Comparison of ENCODE assay signal across 28 cellular contexts in genomic region chr7:157954901-157955300, GRCh38.
"Had no signal": no experiment of that assay in that cellular context is flagged by ENCODE, and none has a peak within 500 bp of the region (broad histone marks: within the 10 kb centered on the region; RNA-seq: fewer than 3 reads in every experiment).

No MANE protein-coding gene starts in this region.

- H3K27ac ChIP-seq: left lung, lower lobe of right lung, ovary, right atrium auricular region, right lobe of liver, tibial nerve, uterus had no signal

- H3K36me3 Mint-ChIP-seq: immature natural killer cell; mesothelial cell of epicardium; naive B cell; natural killer cell; stimulated activated memory B cell treated with anti-CD40 and anti-IgM and Interleukin-4, amounts not matched to agents 10 μg/mL and 1 μg/mL and 100 μg/mL, for 72 hours; type B pancreatic cell had no signal

- H3K4me1 ChIP-seq: left lung, lower lobe of right lung, right atrium auricular region, right lobe of liver, tibial nerve, uterus had no signal

- H3K4me2 ChIP-seq: smooth muscle cell had no signal

- H3K36me3 ChIP-seq: left lung, lower lobe of right lung, ovary, right atrium auricular region, right lobe of liver, tibial nerve, uterus had no signal

- H3K4me1 Mint-ChIP-seq: immature natural killer cell; mesothelial cell of epicardium; naive B cell; natural killer cell; nephron progenitor cell; stimulated activated memory B cell treated with anti-CD40 and anti-IgM and Interleukin-4, amounts not matched to agents 10 μg/mL and 1 μg/mL and 100 μg/mL, for 72 hours; stimulated activated naive CD8-positive, alpha-beta T cell treated with anti-CD3 and anti-CD28 coated beads, Interleukin-15, amount 100 ng/mL, for 72 hours had no signal

- H3K27me3 ChIP-seq: left lung, ovary, right atrium auricular region, right lobe of liver, tibial nerve, uterus had no signal

- H3K9me3 Mint-ChIP-seq: natural killer cell; stimulated activated naive CD8-positive, alpha-beta T cell treated with anti-CD3 and anti-CD28 coated beads, Interleukin-15, amount 100 ng/mL, for 72 hours had no signal

- H3K27ac Mint-ChIP-seq: immature natural killer cell; mesothelial cell of epicardium; naive B cell; natural killer cell; nephron progenitor cell; progenitor cell of endocrine pancreas; stimulated activated memory B cell treated with anti-CD40 and anti-IgM and Interleukin-4, amounts not matched to agents 10 μg/mL and 1 μg/mL and 100 μg/mL, for 72 hours; stimulated activated naive CD8-positive, alpha-beta T cell treated with anti-CD3 and anti-CD28 coated beads, Interleukin-15, amount 100 ng/mL, for 72 hours; type B pancreatic cell had no signal

- H3K4me3 ChIP-seq: left lung, lower lobe of right lung, ovary, right atrium auricular region, right lobe of liver, smooth muscle cell, tibial nerve, uterus had no signal

- H3K4me3 Mint-ChIP-seq: immature natural killer cell; mesothelial cell of epicardium; natural killer cell; nephron progenitor cell; stimulated activated memory B cell treated with anti-CD40 and anti-IgM and Interleukin-4, amounts not matched to agents 10 μg/mL and 1 μg/mL and 100 μg/mL, for 72 hours; stimulated activated naive CD8-positive, alpha-beta T cell treated with anti-CD3 and anti-CD28 coated beads, Interleukin-15, amount 100 ng/mL, for 72 hours; type B pancreatic cell had no signal

- ATAC-seq: left colon; left lung; lower lobe of right lung; natural killer cell; right lobe of liver; stimulated activated memory B cell treated with anti-CD40 and anti-IgM and Interleukin-4, amounts not matched to agents 10 μg/mL and 1 μg/mL and 100 μg/mL, for 72 hours; stimulated activated naive CD8-positive, alpha-beta T cell treated with anti-CD3 and anti-CD28 coated beads, Interleukin-15, amount 100 ng/mL, for 72 hours had no signal

- H3K9me3 ChIP-seq: lower lobe of right lung, ovary, right lobe of liver, uterus had no signal

- DNase-seq: hippocampal formation; immature natural killer cell; kidney; left colon; left lung; lower lobe of right lung; mammary epithelial cell; mesenchymal stem cell; naive B cell; natural killer cell; nephron progenitor cell; ovary; right lobe of liver; stimulated activated CD4-positive, alpha-beta T cell treated with anti-CD3 and anti-CD28 coated beads, Interleukin-1b, Interleukin-23, amount 100 ng/mL, for 48 hours; stimulated activated CD4-positive, alpha-beta T cell treated with anti-CD3 and anti-CD28 coated beads, Interleukin-2, amount 100 ng/mL, for 48 hours; stimulated activated CD4-positive, alpha-beta T cell treated with anti-CD3 and anti-CD28 coated beads, Interleukin-4, amount 100 ng/mL, for 4 hours; stimulated activated CD8-positive, alpha-beta memory T cell treated with anti-CD3 and anti-CD28 coated beads, Interleukin-4, amount 100 ng/mL, for 48 hours; stimulated activated naive CD4-positive, alpha-beta T cell treated with Interleukin-2 at 50 U/mL for 16 hours; stimulated activated naive CD8-positive, alpha-beta T cell treated with anti-CD3 and anti-CD28 coated beads, Interleukin-15, amount 100 ng/mL, for 72 hours; substantia nigra; uterus had no signal
